Comparison of ENCODE assay signal across 22 cellular contexts in genomic region chr4:1612278-1613098, GRCh38.
DNase-seq lines count a peak whose midpoint lies in the region; FAIRE-seq and TF ChIP-seq lines count a peak whose summit lies in the region.
"Had no signal": no experiment of that assay in that cellular context is flagged by ENCODE, and none has a peak within 500 bp of the region (broad histone marks: within the 10 kb centered on the region; RNA-seq: fewer than 3 reads in every experiment).

No MANE protein-coding gene starts in this region.

- H3K4me1 Mint-ChIP-seq in activated CD4-positive, alpha-beta T cell treated with anti-CD3 and anti-CD28 coated beads, Interleukin-2, amount 10 ng/mL, durations not matched to agents 24 days and 14 days: peaks cover 2% of the 10 kb centered on the region

- H3K4ac ChIP-seq in trophoblast cell (ENCODE audit: low read depth, low read length): no peak overlapping the region

- H3K9me3 ChIP-seq in kidney (ENCODE audit: control insufficient read depth in 1 of 2, low read length in 2 of 2): no peaks in the 10 kb centered on the region
- H3K9me3 ChIP-seq in trophoblast cell (ENCODE audit: insufficient read depth, low read depth, low read length): peaks cover 3% of the 10 kb centered on the region
- H3K9me3 ChIP-seq: Peyer's patch, SK-N-SH had no signal

- H3K4me2 ChIP-seq in trophoblast cell (ENCODE audit: low read length): no peak overlapping the region
- H3K4me2 ChIP-seq: SK-N-SH had no signal

- H3K79me2 ChIP-seq in trophoblast cell (ENCODE audit: control insufficient read depth, insufficient read depth, low read length, poor library complexity): no peaks in the 10 kb centered on the region

- no peak overlapping the region for H2BK12ac ChIP-seq in trophoblast cell (ENCODE audit: low read length)

- H3K9me3 Mint-ChIP-seq in activated CD4-positive, alpha-beta T cell treated with anti-CD3 and anti-CD28 coated beads, Interleukin-2, amount 10 ng/mL, durations not matched to agents 24 days and 14 days: peaks cover 4% of the 10 kb centered on the region

- H3K4me3 Mint-ChIP-seq in activated CD4-positive, alpha-beta T cell treated with anti-CD3 and anti-CD28 coated beads, Interleukin-2, amount 10 ng/mL, durations not matched to agents 24 days and 14 days: no peak overlapping the region
- H3K4me3 Mint-ChIP-seq: CD4-positive, alpha-beta T cell had no signal

- no peak overlapping the region for H4K91ac ChIP-seq in trophoblast cell (ENCODE audit: low read depth, low read length)

- H3K79me1 ChIP-seq in trophoblast cell (ENCODE audit: low read length): no peaks in the 10 kb centered on the region

- WGBS in trophoblast cell (ENCODE audit: extremely low coverage, insufficient coverage, insufficient read length): no CpG with 5 or more reads among the region's 29 CpGs

- H3K36me3 ChIP-seq in H7 (replicated peaks; ENCODE audit: control insufficient read depth, insufficient read depth, low read length) (no peaks in the 10 kb centered on the region), kidney (ENCODE audit: control insufficient read depth in 1 of 2, insufficient read depth in 2 of 2, low read length in 2 of 2) (no peaks in the 10 kb centered on the region), trophoblast cell (ENCODE audit: control insufficient read depth in 1 of 2, insufficient read depth in 2 of 2, low read length in 2 of 2) (no peaks in the 10 kb centered on the region)
- H3K36me3 ChIP-seq: Peyer's patch had no signal

- FAIRE-seq in kidney (lab: Jason Lieb, UNC) (no peak), frontal cortex (lab: Jason Lieb, UNC) (no peak)

- H3K4me1 ChIP-seq in kidney (ENCODE audit: control insufficient read depth in 1 of 2, insufficient read depth in 1 of 2, low read depth in 1 of 2, low read length in 2 of 2) (no peaks in the 10 kb centered on the region), trophoblast cell (ENCODE audit: control insufficient read depth in 1 of 2, insufficient read depth in 2 of 2, low read length in 2 of 2) (no peaks in the 10 kb centered on the region)
- H3K4me1 ChIP-seq: Peyer's patch had no signal

- H3K27ac ChIP-seq in kidney (ENCODE audit: low read depth in 2 of 2, low read length in 2 of 2) (no peak overlapping the region), trophoblast cell (ENCODE audit: low read depth, low read length) (no peak overlapping the region)
- H3K27ac ChIP-seq: 22Rv1, Peyer's patch had no signal

- no peak overlapping the region for H4K12ac ChIP-seq in trophoblast cell (ENCODE audit: low read depth, low read length)

- intact Hi-C loops in kidney (cut with DNase I): no loop called here
- intact Hi-C loops in activated CD4-positive, alpha-beta T cell treated with anti-CD3 and anti-CD28 coated beads, Interleukin-2, amount 10 ng/mL, durations not matched to agents 24 days and 14 days (cut with micrococcal nuclease): no loop called here

- H3K27me3 Mint-ChIP-seq in activated CD4-positive, alpha-beta T cell treated with anti-CD3 and anti-CD28 coated beads, Interleukin-2, amount 10 ng/mL, durations not matched to agents 24 days and 14 days: no peaks in the 10 kb centered on the region
- H3K27me3 Mint-ChIP-seq: CD4-positive, alpha-beta T cell had no signal

- no peak overlapping the region for H2BK5ac ChIP-seq in trophoblast cell (ENCODE audit: low read depth, low read length, poor library complexity)

- no peak overlapping the region for H2AK5ac ChIP-seq in trophoblast cell (ENCODE audit: low read length)

- H3K27me3 ChIP-seq in H7 (ENCODE audit: control insufficient read depth, insufficient read depth, low read length) (no peaks in the 10 kb centered on the region), trophoblast cell (ENCODE audit: insufficient read depth, low read length) (no peaks in the 10 kb centered on the region)
- H3K27me3 ChIP-seq: Peyer's patch had no signal

- DNase-seq in DMS79 (lab: John Stamatoyannopoulos, UW): peak; percentile 2
- DNase-seq in DMS79 treated with DMSO at 0.1 percent for 48 hours (lab: John Stamatoyannopoulos, UW): no peak
- peak; percentile 50 for DNase-seq in H7
- peak; percentile 43 for DNase-seq in kidney
- DNase-seq in trophoblast cell: no peak
- no peak for DNase-seq in activated CD4-positive, alpha-beta T cell treated with anti-CD3 and anti-CD28 coated beads, Interleukin-2, amount 10 ng/mL, durations not matched to agents 24 days and 14 days
- DNase-seq in frontal cortex (ENCODE audit: low spot score in 2 of 2): no peak
- DNase-seq in HT-29 (ENCODE audit: low spot score): no peak
- DNase-seq: Calu3; CD4-positive, alpha-beta T cell; DMS53; HCEC 1CT; KBM-7; NCI-H1105; NCI-H2081; NCI-H2171 treated with DMSO at 0.1 percent for 48 hours; NCI-H446; NCI-H526 treated with DMSO at 0.1 percent for 48 hours; Peyer's patch; SHP77 treated with DMSO at 0.1 percent for 48 hours; SK-N-SH had no signal

- no peak overlapping the region for H4K8ac ChIP-seq in trophoblast cell (ENCODE audit: low read depth, low read length)

- H3K14ac ChIP-seq in trophoblast cell (ENCODE audit: low read length): no peak overlapping the region

- no peak overlapping the region for H3K27ac Mint-ChIP-seq in activated CD4-positive, alpha-beta T cell treated with anti-CD3 and anti-CD28 coated beads, Interleukin-2, amount 10 ng/mL, durations not matched to agents 24 days and 14 days
- H3K27ac Mint-ChIP-seq: CD4-positive, alpha-beta T cell had no signal

- no peak overlapping the region for H3K9ac ChIP-seq in kidney (ENCODE audit: low read length in 2 of 2)
- H3K9ac ChIP-seq in trophoblast cell (ENCODE audit: low read length): no peak overlapping the region
- H3K9ac ChIP-seq: SK-N-SH had no signal

- no peak overlapping the region for H3K18ac ChIP-seq in trophoblast cell (ENCODE audit: low read length)

- H3K36me3 Mint-ChIP-seq in activated CD4-positive, alpha-beta T cell treated with anti-CD3 and anti-CD28 coated beads, Interleukin-2, amount 10 ng/mL, durations not matched to agents 24 days and 14 days (ENCODE audit: low read depth): no peaks in the 10 kb centered on the region

- H2BK120ac ChIP-seq in trophoblast cell (ENCODE audit: insufficient read depth, low read length, poor library complexity): no peak overlapping the region

- no peak overlapping the region for H2AFZ ChIP-seq in trophoblast cell (ENCODE audit: insufficient read depth, low read length, poor library complexity)

- H3K4me3 ChIP-seq in H7 (ENCODE audit: insufficient read depth, low read depth, low read length): no peak overlapping the region
- no peak overlapping the region for H3K4me3 ChIP-seq in kidney (ENCODE audit: low read length in 2 of 2)
- H3K4me3 ChIP-seq in trophoblast cell (ENCODE audit: low read depth, low read length): peak overlapping the region; percentile 16
- H3K4me3 ChIP-seq: Peyer's patch had no signal

- TF ChIP-seq CTCF in kidney (IDR thresholded peaks at IDR 0.05; ENCODE audit: borderline replicate concordance, extremely low read depth, insufficient read depth): no peak

- H3K23ac ChIP-seq in trophoblast cell (ENCODE audit: low read length): no peak overlapping the region

Comparison
In these comparisons a context has a peak if more than half of its experiments do, and no peak if none do; other contexts are left out.
1. DNase-seq: peak in DMS79 (single experiment), H7 (single experiment) and kidney (single experiment); none in DMS79 treated with DMSO at 0.1 percent for 48 hours (single experiment), trophoblast cell (0 of 2), activated CD4-positive, alpha-beta T cell treated with anti-CD3 and anti-CD28 coated beads, Interleukin-2, amount 10 ng/mL, durations not matched to agents 24 days and 14 days (single experiment), frontal cortex (0 of 2) and HT-29 (single experiment).